In the genomic region with DNA sequence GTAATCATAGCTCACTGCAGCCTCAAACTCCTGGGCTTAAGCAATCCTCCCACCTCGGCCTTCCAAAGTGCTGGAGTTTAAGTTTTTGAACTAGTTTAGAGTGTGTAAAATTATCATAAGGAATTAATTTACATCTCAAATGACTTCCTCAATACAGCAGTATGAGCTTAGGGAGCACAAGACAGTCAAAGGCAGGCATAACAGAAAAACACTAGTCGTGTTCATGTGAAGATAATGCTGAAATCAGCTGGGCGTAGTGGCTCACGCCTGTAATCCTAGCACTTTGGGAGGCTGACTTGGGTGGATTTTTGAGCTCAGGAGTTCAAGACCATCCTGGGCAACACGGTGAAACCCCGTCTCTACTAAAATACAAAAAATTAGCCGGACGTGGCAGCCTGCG, we compare ENCODE assay signal across 2 cellular contexts.
TF ChIP-seq lines count a peak whose summit lies in the region.

No MANE protein-coding gene starts in this region.

TF ChIP-seq in GM23338, 12 proteins besides CTCF, POLR2A, EP300 and RAD21:
- TF ChIP-seq JUNB (IDR thresholded peaks at IDR 0.05; ENCODE audit: unreplicated experiment) (no peak), CREB1 (CRISPR knock-in tag; IDR thresholded peaks at IDR 0.05; ENCODE audit: low read depth) (no peak), STAT1 (IDR thresholded peaks at IDR 0.05; ENCODE audit: unreplicated experiment) (no peak), EZH2phosphoT487 (IDR thresholded peaks at IDR 0.05; ENCODE audit: unreplicated experiment) (no peak), EZH2 (IDR thresholded peaks at IDR 0.05; ENCODE audit: low read depth, unreplicated experiment) (no peak), ZNF114 (CRISPR knock-in tag; IDR thresholded peaks at IDR 0.05) (no peak), ETS1 (IDR thresholded peaks at IDR 0.05) (no peak)
- TF ChIP-seq, protein P1, sequence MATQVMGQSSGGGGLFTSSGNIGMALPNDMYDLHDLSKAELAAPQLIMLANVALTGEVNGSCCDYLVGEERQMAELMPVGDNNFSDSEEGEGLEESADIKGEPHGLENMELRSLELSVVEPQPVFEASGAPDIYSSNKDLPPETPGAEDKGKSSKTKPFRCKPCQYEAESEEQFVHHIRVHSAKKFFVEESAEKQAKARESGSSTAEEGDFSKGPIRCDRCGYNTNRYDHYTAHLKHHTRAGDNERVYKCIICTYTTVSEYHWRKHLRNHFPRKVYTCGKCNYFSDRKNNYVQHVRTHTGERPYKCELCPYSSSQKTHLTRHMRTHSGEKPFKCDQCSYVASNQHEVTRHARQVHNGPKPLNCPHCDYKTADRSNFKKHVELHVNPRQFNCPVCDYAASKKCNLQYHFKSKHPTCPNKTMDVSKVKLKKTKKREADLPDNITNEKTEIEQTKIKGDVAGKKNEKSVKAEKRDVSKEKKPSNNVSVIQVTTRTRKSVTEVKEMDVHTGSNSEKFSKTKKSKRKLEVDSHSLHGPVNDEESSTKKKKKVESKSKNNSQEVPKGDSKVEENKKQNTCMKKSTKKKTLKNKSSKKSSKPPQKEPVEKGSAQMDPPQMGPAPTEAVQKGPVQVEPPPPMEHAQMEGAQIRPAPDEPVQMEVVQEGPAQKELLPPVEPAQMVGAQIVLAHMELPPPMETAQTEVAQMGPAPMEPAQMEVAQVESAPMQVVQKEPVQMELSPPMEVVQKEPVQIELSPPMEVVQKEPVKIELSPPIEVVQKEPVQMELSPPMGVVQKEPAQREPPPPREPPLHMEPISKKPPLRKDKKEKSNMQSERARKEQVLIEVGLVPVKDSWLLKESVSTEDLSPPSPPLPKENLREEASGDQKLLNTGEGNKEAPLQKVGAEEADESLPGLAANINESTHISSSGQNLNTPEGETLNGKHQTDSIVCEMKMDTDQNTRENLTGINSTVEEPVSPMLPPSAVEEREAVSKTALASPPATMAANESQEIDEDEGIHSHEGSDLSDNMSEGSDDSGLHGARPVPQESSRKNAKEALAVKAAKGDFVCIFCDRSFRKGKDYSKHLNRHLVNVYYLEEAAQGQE (IDR thresholded peaks at IDR 0.05; ENCODE audit: unreplicated experiment): no peak

TF ChIP-seq in K562, 482 proteins besides CTCF, POLR2A, EP300 and RAD21:
- TF ChIP-seq MAFF (IDR thresholded peaks at IDR 0.05; ENCODE audit: low read length): peak; percentile 32; the same call in 1 of the 2 replicates
- no peak for TF ChIP-seq SMC3 (conservative IDR thresholded peaks at IDR 0.05; ENCODE audit: insufficient read depth, low read depth, low read length)
- no peak for TF ChIP-seq ARHGAP35 (IDR thresholded peaks at IDR 0.05; ENCODE audit: partially characterized antibody)
- TF ChIP-seq MAX (CRISPR knock-in tag; IDR thresholded peaks at IDR 0.05): peak; percentile 53; the same call in 1 of the 2 replicates
- TF ChIP-seq KLF13 (tag; IDR thresholded peaks at IDR 0.05; ENCODE audit: borderline replicate concordance, low read depth): peak; percentile 40; the same call in 1 of the 2 replicates
- no peak for TF ChIP-seq ZZZ3 (IDR thresholded peaks at IDR 0.05)
- 0 out of 2 replicates have a peak, but pooled peaks have one; percentile 3 for TF ChIP-seq FOXJ2 (tag; IDR thresholded peaks at IDR 0.05)
- TF ChIP-seq, protein P2, sequence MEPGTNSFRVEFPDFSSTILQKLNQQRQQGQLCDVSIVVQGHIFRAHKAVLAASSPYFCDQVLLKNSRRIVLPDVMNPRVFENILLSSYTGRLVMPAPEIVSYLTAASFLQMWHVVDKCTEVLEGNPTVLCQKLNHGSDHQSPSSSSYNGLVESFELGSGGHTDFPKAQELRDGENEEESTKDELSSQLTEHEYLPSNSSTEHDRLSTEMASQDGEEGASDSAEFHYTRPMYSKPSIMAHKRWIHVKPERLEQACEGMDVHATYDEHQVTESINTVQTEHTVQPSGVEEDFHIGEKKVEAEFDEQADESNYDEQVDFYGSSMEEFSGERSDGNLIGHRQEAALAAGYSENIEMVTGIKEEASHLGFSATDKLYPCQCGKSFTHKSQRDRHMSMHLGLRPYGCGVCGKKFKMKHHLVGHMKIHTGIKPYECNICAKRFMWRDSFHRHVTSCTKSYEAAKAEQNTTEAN (CRISPR knock-in tag; IDR thresholded peaks at IDR 0.05): peak; percentile 72; the same call in 1 of the 2 replicates
- TF ChIP-seq ZNF280B (CRISPR knock-in tag; IDR thresholded peaks at IDR 0.05): no peak
- no peak for TF ChIP-seq ZNF165 (CRISPR knock-in tag; IDR thresholded peaks at IDR 0.05; ENCODE audit: borderline replicate concordance)
- TF ChIP-seq PYGO2 (tag; IDR thresholded peaks at IDR 0.05): no peak
- TF ChIP-seq SPI1 (IDR thresholded peaks at IDR 0.05; ENCODE audit: borderline replicate concordance, low read depth, low read length): peak; percentile 33; the same call in 1 of the 2 replicates
- 0 out of 2 replicates have a peak, but pooled peaks have one; percentile 21 for TF ChIP-seq JUND (IDR thresholded peaks at IDR 0.05; ENCODE audit: borderline replicate concordance, low read depth, low read length)
- TF ChIP-seq JUND (tag; IDR thresholded peaks at IDR 0.05; ENCODE audit: borderline replicate concordance, low read depth, low read length): no peak
- no peak for TF ChIP-seq WHSC1 (IDR thresholded peaks at IDR 0.05; ENCODE audit: low read length)
TF ChIP-seq in K562: peak in this region for 7.
